ENCODE assay signal across 19 cellular contexts in the genomic region with DNA sequence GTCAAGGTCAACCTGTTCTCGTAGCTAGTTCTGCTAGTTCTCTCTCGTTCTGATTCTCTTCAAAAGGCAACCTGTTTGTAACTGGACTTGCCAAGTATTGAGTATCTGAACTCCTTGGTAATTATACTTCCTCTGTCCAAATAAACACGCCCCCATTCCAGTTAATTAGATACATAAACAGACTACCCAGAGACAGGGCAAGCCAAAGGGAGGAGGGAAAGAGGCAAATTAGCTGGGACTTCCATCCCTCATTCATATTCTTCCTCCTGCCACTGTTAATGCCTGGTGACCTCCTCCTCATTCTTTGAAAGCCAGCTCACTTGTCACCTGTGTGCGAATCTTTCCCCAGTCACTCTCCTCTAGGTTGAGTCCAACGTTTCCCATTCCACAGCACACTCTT.
"Had no signal": no experiment of that assay in that cellular context is flagged by ENCODE, and none has a peak within 500 bp of the region (broad histone marks: within the 10 kb centered on the region; RNA-seq: fewer than 3 reads in every experiment).

No MANE protein-coding gene starts in this region.

- ATAC-seq: K562 had no signal

- H3K36me3 ChIP-seq: SJSA1 had no signal

- H3K4me3 ChIP-seq: K562, SJSA1, SK-N-MC had no signal

- H3K9me3 ChIP-seq: SJSA1 had no signal

- H3K27ac ChIP-seq: HL-60, KMS-11, SJSA1, SK-N-MC had no signal

- DNase-seq: Kasumi-1, MM.1S, NCI-H1092 treated with DMSO at 0.1 percent for 48 hours, NCI-H1436 treated with DMSO at 0.1 percent for 48 hours, NCI-H1694, NCI-H187 treated with DMSO at 0.1 percent for 48 hours, NCI-H2029 treated with DMSO at 0.1 percent for 48 hours, NCI-H2171 treated with DMSO at 0.1 percent for 48 hours, NCI-H446 treated with DMSO at 0.1 percent for 48 hours, NCI-H510A treated with DMSO at 0.1 percent for 48 hours, NCI-H82, Right ventricle myocardium superior, RPMI8226, SIG-M5 had no signal
